Comparison of ENCODE assay signal across 8 cellular contexts in the genomic region with DNA sequence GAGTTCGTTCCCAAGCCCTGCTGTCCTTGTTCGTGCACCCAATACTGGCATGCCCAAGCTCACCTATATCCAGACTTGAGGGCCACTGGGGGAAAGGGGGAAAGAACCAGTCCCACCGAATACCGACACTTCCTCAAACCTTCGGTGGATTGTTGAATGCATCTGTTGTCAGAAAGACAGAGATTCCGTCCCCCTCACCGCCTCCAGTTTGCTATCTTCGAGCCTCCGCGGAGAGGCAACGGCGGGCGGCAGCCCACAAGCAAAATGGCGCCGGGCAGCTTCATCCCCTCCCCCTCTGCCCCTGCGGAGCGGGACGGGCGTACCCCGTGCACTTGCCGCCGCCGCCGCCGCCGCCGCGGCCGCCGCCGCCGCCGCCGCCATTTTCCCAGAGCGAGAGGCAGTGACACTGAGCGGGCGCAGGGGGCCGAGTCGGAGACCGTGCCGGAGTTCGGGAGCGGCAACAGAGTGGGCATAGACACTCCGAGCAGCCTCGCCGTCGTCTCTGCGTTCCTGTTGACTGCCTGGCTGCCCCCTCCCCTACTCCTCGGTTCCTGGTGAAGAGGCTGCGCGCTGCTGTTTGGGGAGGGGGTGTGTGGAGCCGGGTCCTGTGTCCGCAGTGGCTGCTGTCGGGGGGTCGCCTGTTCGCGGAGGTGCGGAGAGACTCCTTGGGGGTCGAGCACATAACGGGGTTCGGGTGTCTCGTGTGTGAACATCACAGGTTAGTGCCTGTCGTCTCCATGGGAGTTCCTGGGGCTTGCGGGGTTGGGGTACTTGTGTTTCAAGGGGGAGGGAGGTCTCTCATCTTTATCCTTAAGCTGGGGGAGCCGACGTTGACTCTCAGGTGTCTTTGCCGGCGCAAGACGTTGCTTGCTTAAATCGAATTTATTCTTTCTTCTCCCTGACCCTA. TPM values are rescaled to one million over a fixed set of nuclear protein-coding genes. Genes with fewer than 3 reads are reported as not detected.
DNase-seq lines count a peak whose midpoint lies in the region; TF ChIP-seq lines count a peak whose summit lies in the region.

Gene KMT2E, plus strand, starts transcription at position 388 of the 907 bp plus-strand sequence. CDS start 26,748 bp downstream, outside the sequence.

- H3K9me3 Mint-ChIP-seq in activated naive CD4-positive, alpha-beta T cell treated with anti-CD3 and anti-CD28 coated beads, Interleukin-2, amount 10 ng/mL, durations not matched to agents 7 days and 5 days = no peaks in the 10 kb centered on the region

- H3K9me3 ChIP-seq in MM.1S (replicated peaks; ENCODE audit: insufficient read depth, low read length) = no peaks in the 10 kb centered on the region
- H3K9me3 ChIP-seq in SK-N-SH = no peaks in the 10 kb centered on the region
- no peaks in the 10 kb centered on the region for H3K9me3 ChIP-seq in osteoblast (ENCODE audit: low read depth, low read length)
- H3K9me3 ChIP-seq in testis = no peaks in the 10 kb centered on the region

- peaks cover 70% of the 10 kb centered on the region for H3K36me3 Mint-ChIP-seq in activated naive CD4-positive, alpha-beta T cell treated with anti-CD3 and anti-CD28 coated beads, Interleukin-2, amount 10 ng/mL, durations not matched to agents 7 days and 5 days

- CTCF ChIA-PET in SK-N-SH (lab: Yijun Ruan, JAX) = interaction anchor here (0.7 to 5.8 kb wide), 21 partner anchors 8 to 575 kb away, joined by 3 to 70 read pairs (median 4); no protein-coding TSS in a partner anchor
- CTCF ChIA-PET in activated naive CD4-positive, alpha-beta T cell treated with anti-CD3 and anti-CD28 coated beads, Interleukin-2, amount 10 ng/mL, durations not matched to agents 7 days and 5 days (lab: Charles Lee) = interaction anchor here (1.5 to 14.5 kb wide), 2 partner anchors 26 to 31 kb away, joined by 3 to 154 read pairs; no protein-coding TSS in a partner anchor

- H3F3A ChIP-seq in MM.1S (ENCODE audit: insufficient read depth, low read length) = peaks cover 38% of the 10 kb centered on the region
- peaks cover 7% of the 10 kb centered on the region for H3F3A ChIP-seq in SK-N-SH (replicated peaks; ENCODE audit: insufficient read depth)

- H3K9me2 ChIP-seq in MM.1S (replicated peaks; ENCODE audit: insufficient read depth, low read length) (no peaks in the 10 kb centered on the region), SK-N-SH (no peaks in the 10 kb centered on the region)

- POLR2A ChIA-PET in SK-N-SH (lab: Yijun Ruan, JAX) = interaction anchor here (0.6 to 5.2 kb wide), 20 partner anchors 9 to 1098 kb away, joined by 3 to 68 read pairs (median 3); partner anchors contain the start of gene SYPL1

- TF ChIP-seq CTCF in MM.1S (IDR thresholded peaks at IDR 0.05; ENCODE audit: low read length) (no peak), SK-N-SH (IDR thresholded peaks at IDR 0.05) (peak; percentile 2; the same call in 1 of the 2 replicates), osteoblast (IDR thresholded peaks at IDR 0.05; ENCODE audit: extremely low read depth, low read depth, low read length) (no peak), testis (IDR thresholded peaks at IDR 0.05) (peak in 2 of 3 experiments; percentile 2 to 29)

- peak; percentile 87 for DNase-seq in EL
- DNase-seq in H7 = peak; percentile 88
- DNase-seq in MM.1S = peak; percentile 88
- peak; percentile 92 for DNase-seq in SK-N-SH
- peak; percentile 94 for DNase-seq in activated naive CD4-positive, alpha-beta T cell treated with anti-CD3 and anti-CD28 coated beads, Interleukin-2, amount 10 ng/mL, durations not matched to agents 7 days and 5 days
- no peak for DNase-seq in glomerular endothelial cell (ENCODE audit: extremely low read depth, low read depth, low spot score)
- peak; percentile 92 for DNase-seq in osteoblast (ENCODE audit: insufficient read length, low spot score, missing footprints)
- DNase-seq in testis = peak; percentile 91

- H3K79me2 ChIP-seq in MM.1S (ENCODE audit: low read length) = peaks cover 60% of the 10 kb centered on the region
- peaks cover 55% of the 10 kb centered on the region for H3K79me2 ChIP-seq in SK-N-SH (ENCODE audit: insufficient read depth)
- peaks cover 95% of the 10 kb centered on the region for H3K79me2 ChIP-seq in osteoblast (ENCODE audit: insufficient read depth, low read length)

- H3K36me3 ChIP-seq in H7 (replicated peaks; ENCODE audit: control insufficient read depth, insufficient read depth, low read length) (no peaks in the 10 kb centered on the region), MM.1S (replicated peaks; ENCODE audit: insufficient read depth, low read length) (peaks cover 9% of the 10 kb centered on the region; the same call in 1 of the 2 replicates), SK-N-SH (replicated peaks in 1 of 2; ENCODE audit: control insufficient read depth in 1 of 2, insufficient read depth in 2 of 2, low read length in 1 of 2) (peaks cover 0 to 16% of the 10 kb centered on the region in 2 experiments), osteoblast (ENCODE audit: insufficient read depth, low read length) (peaks cover 4% of the 10 kb centered on the region), testis (ENCODE audit: low read depth, missing control alignments) (no peaks in the 10 kb centered on the region)

- H3K27me3 ChIP-seq in H7 (ENCODE audit: control insufficient read depth, insufficient read depth, low read length) = no peaks in the 10 kb centered on the region
- H3K27me3 ChIP-seq in MM.1S (replicated peaks; ENCODE audit: insufficient read depth, low read length) = no peaks in the 10 kb centered on the region
- H3K27me3 ChIP-seq in SK-N-SH (ENCODE audit: insufficient read depth) = no peaks in the 10 kb centered on the region
- H3K27me3 ChIP-seq in osteoblast (ENCODE audit: insufficient read depth, low read length) = no peaks in the 10 kb centered on the region
- H3K27me3 ChIP-seq in testis = no peaks in the 10 kb centered on the region

- peak within 1 kb of the TSS; percentile 84 for H3K4me2 ChIP-seq in MM.1S (ENCODE audit: low read depth, low read length)
- H3K4me2 ChIP-seq in SK-N-SH = peak within 1 kb of the TSS; percentile 86
- H3K4me2 ChIP-seq in osteoblast (ENCODE audit: insufficient read depth, low read length) = peak within 1 kb of the TSS; percentile 97

- H3K4me3 ChIP-seq in H7 (ENCODE audit: insufficient read depth, low read depth, low read length) (peak within 1 kb of the TSS; percentile 97), MM.1S (ENCODE audit: low read length) (peak within 1 kb of the TSS; percentile 95), SK-N-SH (ENCODE audit: low read depth in 2 of 2, low read length in 1 of 2) (peak within 1 kb of the TSS; percentile 79 to 100), osteoblast (ENCODE audit: insufficient read depth, low read length) (peak within 1 kb of the TSS; percentile 94), testis (peak within 1 kb of the TSS; percentile 92 to 97)

- WGBS in SK-N-SH (ENCODE audit: low lambda C conversion rate) = 1% methylated on average over 43 of the region's 70 CpGs
- 1 to 3% methylated on average over 31 to 61 of the region's 70 CpGs for WGBS in testis, 2 donors

- H3K4me1 ChIP-seq in MM.1S (ENCODE audit: low read length) = peaks cover 22% of the 10 kb centered on the region
- H3K4me1 ChIP-seq in SK-N-SH (ENCODE audit: control insufficient read depth in 1 of 2, insufficient read depth in 2 of 2, low read depth in 1 of 2, low read length in 1 of 2) = peaks cover 22 to 44% of the 10 kb centered on the region in 2 experiments; a peak in 3 of 4 replicates
- peaks cover 43% of the 10 kb centered on the region for H3K4me1 ChIP-seq in osteoblast (ENCODE audit: insufficient read depth, low read length)
- H3K4me1 ChIP-seq in testis = peaks cover 23% of the 10 kb centered on the region

- intact Hi-C loops in testis (cut with DNase I; ENCODE audit: low total_unique reads) = no loop called here

- H3K27ac ChIP-seq in MM.1S (ENCODE audit: low read length) (peak within 1 kb of the TSS; percentile 98), SK-N-SH (ENCODE audit: low read depth in 2 of 2, low read length in 1 of 2) (peak within 1 kb of the TSS; percentile 99 to 100), osteoblast (ENCODE audit: low read depth, low read length) (peak within 1 kb of the TSS; percentile 100), testis (peak within 1 kb of the TSS; percentile 99 to 100)

- H2AFZ ChIP-seq in MM.1S (ENCODE audit: low read length) (no peak within 1 kb of the TSS), SK-N-SH (ENCODE audit: low read depth) (peak within 1 kb of the TSS; percentile 11), osteoblast (ENCODE audit: low read length) (peak within 1 kb of the TSS; percentile 88)

- TF ChIP-seq EP300 in SK-N-SH (IDR thresholded peaks at IDR 0.05; ENCODE audit: borderline replicate concordance in 1 of 2, low read depth in 1 of 2, low read length in 1 of 2) = peak; percentile 12 to 79; a peak in 3 of 4 replicates

- H4K20me1 ChIP-seq in MM.1S (ENCODE audit: insufficient read depth, low read length) (peaks cover 19% of the 10 kb centered on the region; the same call in 1 of the 2 replicates), SK-N-SH (ENCODE audit: insufficient read depth) (peaks cover 33% of the 10 kb centered on the region), osteoblast (ENCODE audit: insufficient read depth, low read length) (peaks cover 30% of the 10 kb centered on the region)

- peak within 1 kb of the TSS; percentile 99 for H3K4me3 Mint-ChIP-seq in activated naive CD4-positive, alpha-beta T cell treated with anti-CD3 and anti-CD28 coated beads, Interleukin-2, amount 10 ng/mL, durations not matched to agents 7 days and 5 days

- H3K4me1 Mint-ChIP-seq in activated naive CD4-positive, alpha-beta T cell treated with anti-CD3 and anti-CD28 coated beads, Interleukin-2, amount 10 ng/mL, durations not matched to agents 7 days and 5 days = peaks cover 36% of the 10 kb centered on the region

- peaks cover 18% of the 10 kb centered on the region for H3K27me3 Mint-ChIP-seq in activated naive CD4-positive, alpha-beta T cell treated with anti-CD3 and anti-CD28 coated beads, Interleukin-2, amount 10 ng/mL, durations not matched to agents 7 days and 5 days

- TF ChIP-seq RAD21 in SK-N-SH (IDR thresholded peaks at IDR 0.05; ENCODE audit: low read length) = no peak

- H3K9ac ChIP-seq in MM.1S (ENCODE audit: low read length) (peak within 1 kb of the TSS; percentile 99), SK-N-SH (peak within 1 kb of the TSS; percentile 99)

- peak; percentile 48 for TF ChIP-seq POLR2A in testis (IDR thresholded peaks at IDR 0.05)

- H3K27ac Mint-ChIP-seq in activated naive CD4-positive, alpha-beta T cell treated with anti-CD3 and anti-CD28 coated beads, Interleukin-2, amount 10 ng/mL, durations not matched to agents 7 days and 5 days = peak within 1 kb of the TSS; percentile 100

TF ChIP-seq in SK-N-SH, 30 proteins besides CTCF, POLR2A, EP300 and RAD21 (continues in another document):
- TF ChIP-seq MXI1 (IDR thresholded peaks at IDR 0.05; ENCODE audit: low read depth, low read length) = peak; percentile 65; the same call in 1 of the 2 replicates

RNA-seq across cellular contexts. Expression of gene KMT2E, which starts in this region (rescaled TPM):
- 19.7 and 36.8 TPM in 2 replicates for total RNA-seq in H7 (2014; rRNA removed; shearing (Covaris generic))
- polyA plus RNA-seq in SK-N-SH (2012; rRNA removed) (6.4 and 6.9 TPM in 2 replicates), testis (ENCODE audit: insufficient read depth, low read depth, low replicate concordance) (21.1 TPM)
- 9.0 and 9.1 TPM in 2 replicates for polyA plus RNA-seq in SK-N-SH (2012; cell fraction: cytosol; rRNA removed)
- polyA plus RNA-seq in SK-N-SH (2012; cell fraction: nucleus; rRNA removed) = 18.7 and 26.4 TPM in 2 replicates
- total RNA-seq in glomerular endothelial cell (36.3 and 68.5 TPM in 2 replicates), osteoblast (108 and 124 TPM in 2 replicates), testis (100 to 1,000 TPM in 1 of 2 donors, 10 to 100 TPM in 1; 96.6 to 133 TPM)

Comparison
In these comparisons a context has a peak if more than half of its experiments do, and no peak if none do; other contexts are left out.
1. CTCF ChIP-seq: peak in SK-N-SH (single experiment) and testis (2 of 3); none in MM.1S (single experiment) and osteoblast (single experiment).
2. Peak in every context shown above with its lines, with median percentiles within 50 percentile points of each other: H3K4me3 ChIP-seq, H3K27ac ChIP-seq and H3K4me2 ChIP-seq.